Comparison of ENCODE assay signal across 16 cellular contexts in the genomic region with DNA sequence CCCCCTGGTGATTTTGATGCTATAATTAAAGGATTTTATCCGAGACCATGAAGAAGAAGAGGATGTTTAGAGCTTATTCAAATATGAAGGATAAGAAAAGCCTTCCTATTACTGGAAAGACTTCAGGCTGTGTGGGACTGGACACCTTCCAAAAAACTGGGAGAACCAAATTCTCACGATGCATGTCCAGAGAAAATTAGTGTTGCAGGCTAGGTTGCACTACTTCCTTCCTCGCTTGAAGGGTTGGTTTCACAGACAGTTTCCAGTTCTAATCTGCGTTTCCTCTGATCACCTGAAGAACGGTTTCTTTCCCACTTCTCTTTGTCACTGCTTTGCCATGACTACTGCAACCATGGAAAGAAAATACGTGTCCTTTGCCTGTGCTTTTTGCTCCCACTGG. TPM values are rescaled to one million over a fixed set of nuclear protein-coding genes. Genes with fewer than 3 reads are reported as not detected.
A peak's percentile ranks its signal among the peaks of the same experiment; 100 is the strongest.
DNase-seq lines count a peak whose midpoint lies in the region; ATAC-seq, FAIRE-seq and TF ChIP-seq lines count a peak whose summit lies in the region.
"Had no signal": no experiment of that assay in that cellular context is flagged by ENCODE, and none has a peak within 500 bp of the region (broad histone marks: within the 10 kb centered on the region; RNA-seq: fewer than 3 reads in every experiment).

No MANE protein-coding gene starts in this region.

- 7% methylated on average over 6 of the region's 6 CpGs for WGBS in right lobe of liver (ENCODE audit: insufficient coverage, low coverage, low lambda C conversion rate, missing lambda C conversion rate)

- intact Hi-C loops in right lobe of liver (cut with DNase I), result no loop called here

- H3K27me3 ChIP-seq in Karpas-422 (ENCODE audit: low read length) (no peaks in the 10 kb centered on the region), bronchial epithelial cell (ENCODE audit: control insufficient read depth, insufficient read depth, low read length) (no peaks in the 10 kb centered on the region), right lobe of liver (no peaks in the 10 kb centered on the region), stomach smooth muscle (ENCODE audit: control insufficient read depth in 1 of 2, insufficient read depth in 2 of 2, low read length in 2 of 2) (no peaks in the 10 kb centered on the region)
- H3K27me3 ChIP-seq: SJSA1 had no signal

- no peaks in the 10 kb centered on the region for H3K9me2 ChIP-seq in Karpas-422 (replicated peaks; ENCODE audit: insufficient read depth, low read length)

- H3K4me3 ChIP-seq in Karpas-422 (ENCODE audit: low read length) (no peak overlapping the region), bronchial epithelial cell (ENCODE audit: low read depth, low read length) (no peak overlapping the region), right lobe of liver (peak overlapping the region; percentile 71 to 93 (median 85)), stomach smooth muscle (ENCODE audit: low read length in 2 of 2) (peak overlapping the region; percentile 13 to 44)
- H3K4me3 ChIP-seq: SJSA1 had no signal

- H3K9ac ChIP-seq in Karpas-422 (ENCODE audit: low read length), result no peak overlapping the region
- peak overlapping the region in 1 of 2 donors; percentile 6 for H3K9ac ChIP-seq in stomach smooth muscle (ENCODE audit: low read length in 2 of 2)

- H3K27ac ChIP-seq in Karpas-422 (ENCODE audit: low read length) (no peak overlapping the region), right lobe of liver (peak overlapping the region; percentile 92 to 96 (median 94)), stomach smooth muscle (ENCODE audit: low read length) (no peak overlapping the region)
- H3K27ac ChIP-seq: SJSA1 had no signal

- H3K4me1 ChIP-seq in Karpas-422 (ENCODE audit: low read length), result no peaks in the 10 kb centered on the region
- peaks cover 0 to 55% (median 19%) of the 10 kb centered on the region in 4 donors for H3K4me1 ChIP-seq in right lobe of liver
- peaks cover 20% of the 10 kb centered on the region for H3K4me1 ChIP-seq in stomach smooth muscle (ENCODE audit: control insufficient read depth, insufficient read depth, low read length)

- H3K9me3 ChIP-seq in Karpas-422 (ENCODE audit: low read length) (no peaks in the 10 kb centered on the region), right lobe of liver (no peaks in the 10 kb centered on the region), stomach smooth muscle (ENCODE audit: control insufficient read depth in 2 of 2, low read length in 2 of 2) (no peaks in the 10 kb centered on the region)
- H3K9me3 ChIP-seq: SJSA1 had no signal

- FAIRE-seq in bronchial epithelial cell (lab: Jason Lieb, UNC), result peak; percentile 52
- FAIRE-seq: HTR-8/SVneo had no signal

- H3K36me3 ChIP-seq in Karpas-422 (ENCODE audit: insufficient read depth, low read length), result no peaks in the 10 kb centered on the region
- H3K36me3 ChIP-seq in bronchial epithelial cell (ENCODE audit: control insufficient read depth, insufficient read depth, low read length), result no peaks in the 10 kb centered on the region
- H3K36me3 ChIP-seq in right lobe of liver, result peaks cover 0 to 8% (median 2%) of the 10 kb centered on the region in 4 donors
- peaks cover 2 to 5% of the 10 kb centered on the region in 2 donors for H3K36me3 ChIP-seq in stomach smooth muscle (ENCODE audit: control insufficient read depth in 2 of 2, insufficient read depth in 2 of 2, low read length in 2 of 2)

- DNase-seq in Karpas-422 (no peak), bronchial epithelial cell (ENCODE audit: low read depth) (no peak), right lobe of liver (no peak), SIG-M5 treated with dmso at 0.1 percent for 504 hours (lab: John Stamatoyannopoulos, UW; ENCODE audit: unreplicated experiment) (no peak), NCI-H1417 treated with DMSO at 0.1 percent for 48 hours (lab: John Stamatoyannopoulos, UW) (no peak)
- no peak for DNase-seq in effector CD4-positive, alpha-beta T cell
- DNase-seq: CD4-positive, CD25-positive, alpha-beta regulatory T cell; cortex of kidney; H7; NCI-H1105 treated with DMSO at 0.1 percent for 48 hours; NCI-H526 treated with DMSO at 0.1 percent for 48 hours had no signal

- H4K20me1 ChIP-seq in Karpas-422 (ENCODE audit: insufficient read depth, low read depth, low read length), result no peaks in the 10 kb centered on the region

- 0 out of 2 replicates have a peak overlapping the region, but pooled peaks have one; percentile 54 for H2AFZ ChIP-seq in Karpas-422 (ENCODE audit: low read length)

- no peak for TF ChIP-seq POLR2A in right lobe of liver (IDR thresholded peaks at IDR 0.05)

- TF ChIP-seq CTCF in bronchial epithelial cell (IDR thresholded peaks at IDR 0.05; ENCODE audit: insufficient read depth, low read length, severe bottlenecking) (no peak), right lobe of liver (IDR thresholded peaks at IDR 0.05) (no peak)

- no peak overlapping the region for H3K4me2 ChIP-seq in Karpas-422 (ENCODE audit: low read depth, low read length, poor library complexity, severe bottlenecking)

- H3K79me2 ChIP-seq in Karpas-422 (ENCODE audit: low read length), result no peaks in the 10 kb centered on the region

- ATAC-seq in right lobe of liver, result no peak
- ATAC-seq in HG02981 (IDR thresholded peaks at IDR 0.05; ENCODE audit: unreplicated experiment), result no peak

RNA-seq across cellular contexts. Expression of a gene that starts 2.0 kb away (rescaled TPM):
- total RNA-seq in Karpas-422 (2014; rRNA removed; shearing (Covaris generic); ENCODE audit: low replicate concordance), result 0.48 TPM in 1 of 2 replicates, not detected in the other
- total RNA-seq in bronchial epithelial cell (1.7 and 2.6 TPM in 2 replicates), right lobe of liver (100 to 1,000 TPM in 3 of 6 experiments, 10 to 100 TPM in 3; 41.8 to 140 (median 86.6) TPM)
- total RNA-seq: CD4-positive, CD25-positive, alpha-beta regulatory T cell; G401 had no signal

RNA-seq across cellular contexts. Expression of a gene that starts 36.6 kb away (rescaled TPM):
- 0.04 TPM in 1 of 2 replicates, not detected in the other for total RNA-seq in Karpas-422 (2014; rRNA removed; shearing (Covaris generic); ENCODE audit: low replicate concordance)
- total RNA-seq in bronchial epithelial cell (2.0 and 5.8 TPM in 2 replicates), right lobe of liver (10 to 100 TPM; 14.5 to 83.6 (median 35.2) TPM)
- total RNA-seq: CD4-positive, CD25-positive, alpha-beta regulatory T cell; G401; SJSA1 had no signal

RNA-seq across cellular contexts. Expression of a gene that starts 60.0 kb away (rescaled TPM):
- 0.11 TPM in 1 of 2 replicates, not detected in the other for total RNA-seq in Karpas-422 (2014; rRNA removed; shearing (Covaris generic); ENCODE audit: low replicate concordance)
- 1.3 and 2.8 TPM in 2 replicates for total RNA-seq in bronchial epithelial cell
- total RNA-seq in right lobe of liver, result 10 to 100 TPM; 45.2 to 65.9 (median 50.8) TPM

Comparison
In these comparisons a context has a peak if more than half of its experiments do, and no peak if none do; other contexts are left out.
1. H3K27ac ChIP-seq: peak in right lobe of liver (3 of 3); none in Karpas-422 (single experiment) and stomach smooth muscle (single experiment).
2. H3K4me3 ChIP-seq: peak in right lobe of liver (3 of 3) and stomach smooth muscle (2 of 2); none in Karpas-422 (single experiment) and bronchial epithelial cell (single experiment).
3. RNA of a gene that starts 2.0 kb away (total RNA-seq): 41.8 to 140 TPM in right lobe of liver; 1.7 to 2.6 TPM in bronchial epithelial cell and 0.48 TPM in Karpas-422; every median in the first group is over 10 times any median in the second.
4. RNA of a gene that starts 60.0 kb away (total RNA-seq): 45.2 to 65.9 TPM in right lobe of liver; 1.3 to 2.8 TPM in bronchial epithelial cell and 0.11 TPM in Karpas-422; every median in the first group is over 10 times any median in the second.